Comparison of ENCODE assay signal across 8 cellular contexts in the genomic region with DNA sequence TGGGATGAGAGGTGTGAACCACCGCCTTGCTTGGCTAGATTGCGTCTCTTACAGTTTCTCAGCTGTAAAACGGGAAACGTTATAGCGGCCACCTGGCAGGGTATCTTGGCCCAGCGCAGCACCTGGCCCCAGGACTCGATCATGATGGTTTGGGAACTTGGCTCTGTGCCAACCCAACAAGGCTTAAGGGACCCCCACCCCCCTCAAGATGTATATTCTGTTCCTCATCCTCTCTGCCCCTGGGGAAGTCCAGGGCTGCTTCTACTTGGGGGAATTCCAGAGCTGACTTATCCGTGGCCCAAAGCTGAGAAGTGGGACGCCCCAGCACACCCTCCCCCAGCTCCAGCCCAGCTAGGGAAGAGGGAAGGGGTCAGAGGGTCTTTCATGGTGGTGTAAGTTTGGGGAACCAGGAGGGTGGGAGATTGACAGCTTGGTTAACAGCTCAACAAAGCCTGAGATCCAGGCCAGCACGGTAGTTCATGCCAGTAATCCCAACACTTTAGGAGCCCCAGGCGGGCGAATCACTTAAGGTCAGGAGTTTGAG. TPM values are rescaled to one million over a fixed set of nuclear protein-coding genes. Genes with fewer than 3 reads are reported as not detected.
A peak's percentile ranks its signal among the peaks of the same experiment; 100 is the strongest.
DNase-seq lines count a peak whose midpoint lies in the region; ATAC-seq and TF ChIP-seq lines count a peak whose summit lies in the region.

No MANE protein-coding gene starts in this region.

- H2BK20ac ChIP-seq in H9 (ENCODE audit: low read depth, low read length, poor library complexity, severe bottlenecking) = no peak overlapping the region

- H3K4me1 ChIP-seq in H9 (ENCODE audit: insufficient read depth, low read length) (no peaks in the 10 kb centered on the region), sigmoid colon (peaks cover 0 to 20% (median 19%) of the 10 kb centered on the region in 4 donors)

- no peaks in the 10 kb centered on the region for H3K79me1 ChIP-seq in H9 (ENCODE audit: insufficient read depth, low read depth, low read length, poor library complexity, severe bottlenecking)

- no peak overlapping the region for H3K27ac Mint-ChIP-seq in H9
- peak overlapping the region; percentile 92 for H3K27ac Mint-ChIP-seq in T-helper 2 cell treated with Interferon-gamma antibody and Interleukin-4, amounts not matched to agents 5 μg/mL and 100 μg/mL, for 36 hours

- ATAC-seq in HG02678 (IDR thresholded peaks at IDR 0.05; ENCODE audit: unreplicated experiment) (no peak), left lobe of liver (no peak)

- H3K56ac ChIP-seq in H9 (ENCODE audit: insufficient read length, low read depth, low read length) = no peak overlapping the region

- intact Hi-C loops in sigmoid colon (cut with DNase I) = no loop called here

- H2AK5ac ChIP-seq in H9 (ENCODE audit: insufficient read length, low read length) = no peak overlapping the region

- H4K20me1 ChIP-seq in H9 (ENCODE audit: control insufficient read depth, insufficient read depth, insufficient read length) = no peaks in the 10 kb centered on the region

- H3K9me3 Mint-ChIP-seq in H9 = no peaks in the 10 kb centered on the region
- H3K9me3 Mint-ChIP-seq in T-helper 2 cell treated with Interferon-gamma antibody and Interleukin-4, amounts not matched to agents 5 μg/mL and 100 μg/mL, for 36 hours = no peaks in the 10 kb centered on the region

- no peaks in the 10 kb centered on the region for H3K79me2 ChIP-seq in H9 (ENCODE audit: insufficient read depth, low read length)

- no peak overlapping the region for H2BK15ac ChIP-seq in H9 (ENCODE audit: low read depth, low read length)

- no peak overlapping the region for H3K14ac ChIP-seq in H9 (ENCODE audit: insufficient read depth, low read length)

- no peak overlapping the region for H3K23ac ChIP-seq in H9 (ENCODE audit: insufficient read length, low read depth, low read length)

- H3K23me2 ChIP-seq in H9 (ENCODE audit: insufficient read length, low read depth, low read length, poor library complexity, severe bottlenecking) = peaks cover 6% of the 10 kb centered on the region

- no peak overlapping the region for H4K5ac ChIP-seq in H9 (ENCODE audit: insufficient read length, low read depth, low read length)

- H2AFZ ChIP-seq in H9 (ENCODE audit: low read length) = no peak overlapping the region

- no peak overlapping the region for H2BK12ac ChIP-seq in H9 (ENCODE audit: insufficient read length, low read depth, low read length)

- H4K91ac ChIP-seq in H9 (ENCODE audit: insufficient read length, low read depth, low read length) = no peak overlapping the region

- H3K27me3 ChIP-seq in H9 (ENCODE audit: insufficient read depth, low read length) = peaks cover 9% of the 10 kb centered on the region; the same call in 1 of the 2 replicates
- H3K27me3 ChIP-seq in sigmoid colon = peaks cover 14 to 30% (median 22%) of the 10 kb centered on the region in 3 donors

- H3K27ac ChIP-seq in H9 (ENCODE audit: insufficient read length, low read depth, low read length) (no peak overlapping the region), sigmoid colon (peak overlapping the region; percentile 66 to 80 (median 70))

- no peak for TF ChIP-seq CTCF in GM12864 (IDR thresholded peaks at IDR 0.05; ENCODE audit: low read depth, low read length, missing control alignments)
- no peak for TF ChIP-seq CTCF in H9 (conservative IDR thresholded peaks at IDR 0.05)
- no peak for TF ChIP-seq CTCF in fibroblast of the aortic adventitia (IDR thresholded peaks at IDR 0.05; ENCODE audit: insufficient read depth, low read length)
- TF ChIP-seq CTCF in sigmoid colon (IDR thresholded peaks at IDR 0.05) = no peak

- H3K36me3 ChIP-seq in sigmoid colon = no peaks in the 10 kb centered on the region

- H3K4me1 Mint-ChIP-seq in H9 = 0 out of 4 replicates have a peak, but pooled peaks cover 0 to 6% of the 10 kb centered on the region in 2 experiments
- H3K4me1 Mint-ChIP-seq in T-helper 2 cell treated with Interferon-gamma antibody and Interleukin-4, amounts not matched to agents 5 μg/mL and 100 μg/mL, for 36 hours (ENCODE audit: low read depth) = peaks cover 33% of the 10 kb centered on the region

- no peak overlapping the region for H3K18ac ChIP-seq in H9 (ENCODE audit: insufficient read length, low read depth, low read length)

- H3K36me3 Mint-ChIP-seq in H9 (ENCODE audit: insufficient read depth in 1 of 3, low read depth in 3 of 3) = no peaks in the 10 kb centered on the region; a peak in 1 of 7 replicates
- H3K36me3 Mint-ChIP-seq in T-helper 2 cell treated with Interferon-gamma antibody and Interleukin-4, amounts not matched to agents 5 μg/mL and 100 μg/mL, for 36 hours (ENCODE audit: low read depth) = peaks cover 11% of the 10 kb centered on the region

- no peak for TF ChIP-seq EP300 in sigmoid colon (IDR thresholded peaks at IDR 0.05)

- DNase-seq in GM12864 (ENCODE audit: low read depth) = peak; percentile 70
- DNase-seq in H9 = no peak
- DNase-seq in T-helper 2 cell treated with Interferon-gamma antibody and Interleukin-4, amounts not matched to agents 5 μg/mL and 100 μg/mL, for 36 hours (ENCODE audit: low spot score) = peak; percentile 48
- peak; percentile 37 for DNase-seq in fibroblast of the aortic adventitia (ENCODE audit: low read depth)
- no peak for DNase-seq in sigmoid colon
- DNase-seq in GDM1 (lab: John Stamatoyannopoulos, UW) = no peak
- no peak for DNase-seq in left lobe of liver (ENCODE audit: low spot score)

- WGBS in H9 (ENCODE audit: extremely low coverage, insufficient read length, low lambda C conversion rate) = no CpG with 5 or more reads among the region's 12 CpGs
- WGBS in sigmoid colon, 2 donors = 21 to 22% methylated on average over 12 of the region's 12 CpGs

- peaks cover 73% of the 10 kb centered on the region for H3K27me3 Mint-ChIP-seq in H9 (ENCODE audit: low read depth)
- H3K27me3 Mint-ChIP-seq in T-helper 2 cell treated with Interferon-gamma antibody and Interleukin-4, amounts not matched to agents 5 μg/mL and 100 μg/mL, for 36 hours (ENCODE audit: low read depth) = no peaks in the 10 kb centered on the region

- H2BK120ac ChIP-seq in H9 (ENCODE audit: low read depth, low read length, poor library complexity, severe bottlenecking) = no peak overlapping the region

- H3K4me2 ChIP-seq in H9 (ENCODE audit: insufficient read depth, insufficient read length, low read length) = peak overlapping the region; percentile 64

- H3K9ac ChIP-seq in H9 (ENCODE audit: extremely low read depth, insufficient read length, low read length) = no peak overlapping the region

- peak overlapping the region; percentile 78 for H3K4me3 ChIP-seq in GM12864 (ENCODE audit: low read depth, low read length)
- H3K4me3 ChIP-seq in fibroblast of the aortic adventitia (ENCODE audit: low read depth, low read length) = peak overlapping the region; percentile 69
- H3K4me3 ChIP-seq in sigmoid colon = peak overlapping the region; percentile 15 to 46 (median 42)

- peak overlapping the region; percentile 52 to 74; a peak in 4 of 5 replicates for H3K4me3 Mint-ChIP-seq in H9
- peak overlapping the region; percentile 87 for H3K4me3 Mint-ChIP-seq in T-helper 2 cell treated with Interferon-gamma antibody and Interleukin-4, amounts not matched to agents 5 μg/mL and 100 μg/mL, for 36 hours

- no peak for TF ChIP-seq POLR2A in sigmoid colon (IDR thresholded peaks at IDR 0.05)

- no peak overlapping the region for H3K4ac ChIP-seq in H9 (ENCODE audit: low read depth, low read length)

- H3K9me3 ChIP-seq in H9 (ENCODE audit: control insufficient read depth, low read depth, low read length) (no peaks in the 10 kb centered on the region), sigmoid colon (no peaks in the 10 kb centered on the region)

- no peak overlapping the region for H3T11ph ChIP-seq in H9 (ENCODE audit: low read length)

- H4K8ac ChIP-seq in H9 (replicated peaks; ENCODE audit: insufficient read length, low read depth, low read length) = no peak overlapping the region

- no peak overlapping the region for H2BK5ac ChIP-seq in H9 (ENCODE audit: insufficient read length, low read length)

RNA-seq across cellular contexts. Expression of a gene that starts 0.7 kb away (rescaled TPM):
- 2.1 and 2.3 TPM in 2 replicates for total RNA-seq in H9 (2021)
- 6.5 and 45.7 TPM in 2 replicates for total RNA-seq in fibroblast of the aortic adventitia (ENCODE audit: low replicate concordance)
- 10 to 100 TPM; 11.0 to 33.1 (median 13.5) TPM for total RNA-seq in sigmoid colon
- 10 to 100 TPM in 2 of 3 donors, 1 to 10 TPM in 1; 5.4 to 27.0 (median 15.7) TPM for polyA plus RNA-seq in sigmoid colon
- 5.9 TPM for total RNA-seq in left lobe of liver

RNA-seq across cellular contexts. Expression of a gene that starts 15.1 kb away (rescaled TPM):
- total RNA-seq in H9 (2021) (1.1 TPM in 2 replicates), fibroblast of the aortic adventitia (ENCODE audit: low replicate concordance) (0.27 and 0.98 TPM in 2 replicates), sigmoid colon (not detected), left lobe of liver (0.15 TPM)
- under 1 TPM in 1 of 3 donors, not detected in 2; 0.42 TPM for polyA plus RNA-seq in sigmoid colon

RNA-seq across cellular contexts. Expression of a gene that starts 18.1 kb away (rescaled TPM):
- 1.4 and 1.6 TPM in 2 replicates for total RNA-seq in H9 (2021)
- 1.2 and 4.4 TPM in 2 replicates for total RNA-seq in fibroblast of the aortic adventitia (ENCODE audit: low replicate concordance)
- total RNA-seq in sigmoid colon = under 1 TPM in 2 of 4 donors, not detected in 2; 0.54 to 0.83 TPM
- under 1 TPM in 2 of 3 donors, not detected in 1; 0.23 to 0.92 TPM for polyA plus RNA-seq in sigmoid colon
- 0.30 TPM for total RNA-seq in left lobe of liver

RNA-seq across cellular contexts. Expression of a gene that starts 19.6 kb away (rescaled TPM):
- 96.7 and 99.3 TPM in 2 replicates for total RNA-seq in H9 (2021)
- total RNA-seq in fibroblast of the aortic adventitia (ENCODE audit: low replicate concordance) = 23.1 and 33.9 TPM in 2 replicates
- total RNA-seq in sigmoid colon = 10 to 100 TPM; 37.9 to 68.9 (median 62.8) TPM
- 10 to 100 TPM; 45.1 to 85.2 (median 51.1) TPM for polyA plus RNA-seq in sigmoid colon
- 43.3 TPM for total RNA-seq in left lobe of liver

RNA-seq across cellular contexts. Expression of a gene that starts 38.0 kb away (rescaled TPM):
- total RNA-seq in H9 (2021) (6.9 and 7.0 TPM in 2 replicates), fibroblast of the aortic adventitia (ENCODE audit: low replicate concordance) (0.16 and 0.63 TPM in 2 replicates), sigmoid colon (1 to 10 TPM; 1.1 to 4.3 (median 2.4) TPM), left lobe of liver (4.2 TPM)
- 1 to 10 TPM in 2 of 3 donors, not detected in 1; 2.4 to 6.0 TPM for polyA plus RNA-seq in sigmoid colon

Comparison
In these comparisons a context has a peak if more than half of its experiments do, and no peak if none do; other contexts are left out.
1. DNase-seq: peak in GM12864 (single experiment), T-helper 2 cell treated with Interferon-gamma antibody and Interleukin-4, amounts not matched to agents 5 μg/mL and 100 μg/mL, for 36 hours (single experiment) and fibroblast of the aortic adventitia (single experiment); none in H9 (single experiment), sigmoid colon (single experiment), GDM1 (single experiment) and left lobe of liver (single experiment).
2. Peak in every context shown above with its lines, with median percentiles within 50 percentile points of each other: H3K4me3 ChIP-seq.